In genomic region chr19:40614595-40615411, GRCh38 we compare ENCODE assay signal across 8 cellular contexts. TPM values are rescaled to one million over a fixed set of nuclear protein-coding genes. Genes with fewer than 3 reads are reported as not detected.
DNase-seq lines count a peak whose midpoint lies in the region; ATAC-seq and TF ChIP-seq lines count a peak whose summit lies in the region.

No MANE protein-coding gene starts in this region.

- H3K27ac Mint-ChIP-seq in activated CD8-positive, alpha-beta T cell treated with anti-CD3 and anti-CD28 coated beads for 36 hours = peak overlapping the region; percentile 99

- ATAC-seq in activated CD8-positive, alpha-beta T cell treated with anti-CD3 and anti-CD28 coated beads for 36 hours = peak; percentile 57
- ATAC-seq in mucosa of descending colon (peak; percentile 49), HG02678 (IDR thresholded peaks at IDR 0.05; ENCODE audit: unreplicated experiment) (no peak)

- H3K4me1 ChIP-seq in endocrine pancreas (ENCODE audit: control insufficient read depth, insufficient read depth, low read length) (no peaks in the 10 kb centered on the region), mucosa of descending colon (ENCODE audit: low read depth) (peaks cover 23% of the 10 kb centered on the region)

- H3K4me3 ChIP-seq in endocrine pancreas (ENCODE audit: control insufficient read depth, insufficient read depth, low read length) (no peak overlapping the region), mucosa of descending colon (peak overlapping the region; percentile 46)

- H3K36me3 ChIP-seq in endocrine pancreas (ENCODE audit: control insufficient read depth, insufficient read depth, low read length) (no peaks in the 10 kb centered on the region), mucosa of descending colon (ENCODE audit: low read depth) (peaks cover 4% of the 10 kb centered on the region)

- no peaks in the 10 kb centered on the region for H3K9me3 Mint-ChIP-seq in activated CD8-positive, alpha-beta T cell treated with anti-CD3 and anti-CD28 coated beads for 36 hours

- H3K27me3 Mint-ChIP-seq in activated CD8-positive, alpha-beta T cell treated with anti-CD3 and anti-CD28 coated beads for 36 hours = no peaks in the 10 kb centered on the region

- peaks cover 32% of the 10 kb centered on the region for H3K36me3 Mint-ChIP-seq in activated CD8-positive, alpha-beta T cell treated with anti-CD3 and anti-CD28 coated beads for 36 hours (ENCODE audit: low read depth)

- H3K9ac ChIP-seq in endocrine pancreas (ENCODE audit: control insufficient read depth, insufficient read depth, low read length) = peak overlapping the region; percentile 79

- CTCF ChIA-PET in activated CD8-positive, alpha-beta T cell treated with anti-CD3 and anti-CD28 coated beads for 36 hours (lab: Charles Lee) = interaction anchor here (1.0 to 11.3 kb wide), 6 partner anchors 10 to 48 kb away, joined by 3 to 126 read pairs (median 5); no protein-coding TSS in a partner anchor

- peak overlapping the region; percentile 84 for H3K4me3 Mint-ChIP-seq in activated CD8-positive, alpha-beta T cell treated with anti-CD3 and anti-CD28 coated beads for 36 hours

- intact Hi-C loops in activated CD8-positive, alpha-beta T cell treated with anti-CD3 and anti-CD28 coated beads for 36 hours (cut with micrococcal nuclease) = no loop called here
- intact Hi-C loops in mucosa of descending colon (cut with DNase I, micrococcal nuclease) = no loop called here

- DNase-seq in ELF-1 (ENCODE audit: low read depth, low spot score) (peak; percentile 95), NCI-H2227 (lab: John Stamatoyannopoulos, UW; ENCODE audit: unreplicated experiment) (peak; percentile 95), mucosa of descending colon (peak; percentile 91 to 95 (median 94)), cortex of kidney (lab: John Stamatoyannopoulos, UW) (no peak)
- DNase-seq in activated CD8-positive, alpha-beta T cell treated with anti-CD3 and anti-CD28 coated beads for 36 hours = peak; percentile 98
- peak; percentile 58 to 70 for DNase-seq in stimulated activated CD8-positive, alpha-beta memory T cell treated with anti-CD3 and anti-CD28 coated beads, Interleukin-7, amount 100 ng/mL, for 1 hour (ENCODE audit: low read depth in 2 of 2)

- H3K4me1 Mint-ChIP-seq in activated CD8-positive, alpha-beta T cell treated with anti-CD3 and anti-CD28 coated beads for 36 hours (ENCODE audit: low read depth) = peaks cover 46% of the 10 kb centered on the region

- no peaks in the 10 kb centered on the region for H3K9me3 ChIP-seq in endocrine pancreas (ENCODE audit: control insufficient read depth, low read length)
- no peaks in the 10 kb centered on the region for H3K9me3 ChIP-seq in mucosa of descending colon

- no peaks in the 10 kb centered on the region for H3K27me3 ChIP-seq in endocrine pancreas (ENCODE audit: control insufficient read depth, insufficient read depth, low read length)

- POLR2A ChIA-PET in activated CD8-positive, alpha-beta T cell treated with anti-CD3 and anti-CD28 coated beads for 36 hours (lab: Charles Lee) = interaction anchor here (1.0 to 3.6 kb wide), 4 partner anchors 11 to 190 kb away, joined by 3 to 31 read pairs (median 4); no protein-coding TSS in a partner anchor

- TF ChIP-seq CTCF in activated CD8-positive, alpha-beta T cell treated with anti-CD3 and anti-CD28 coated beads for 36 hours (IDR thresholded peaks at IDR 0.05) = no peak
- TF ChIP-seq CTCF in mucosa of descending colon (IDR thresholded peaks at IDR 0.05) = no peak

RNA-seq across cellular contexts. Expression of gene LTBP4, which starts 13.6 kb away (rescaled TPM):
- 100 to 1,000 TPM; 117 to 121 TPM for total RNA-seq in activated CD8-positive, alpha-beta T cell treated with anti-CD3 and anti-CD28 coated beads for 36 hours
- 100 to 1,000 TPM; 141 to 244 (median 160) TPM for total RNA-seq in mucosa of descending colon

RNA-seq across cellular contexts. Expression of gene SHKBP1, which starts 38.1 kb away (rescaled TPM):
- total RNA-seq in activated CD8-positive, alpha-beta T cell treated with anti-CD3 and anti-CD28 coated beads for 36 hours = 10 to 100 TPM; 82.8 to 89.3 TPM
- 10 to 100 TPM; 58.1 to 70.6 (median 62.2) TPM for total RNA-seq in mucosa of descending colon
